Comparison of ENCODE assay signal across 9 cellular contexts in genomic region chr5:132064738-132065331, GRCh38. TPM values are rescaled to one million over a fixed set of nuclear protein-coding genes. Genes with fewer than 3 reads are reported as not detected.
DNase-seq lines count a peak whose midpoint lies in the region; ATAC-seq and TF ChIP-seq lines count a peak whose summit lies in the region.
"Had no signal": no experiment of that assay in that cellular context is flagged by ENCODE, and none has a peak within 500 bp of the region (broad histone marks: within the 10 kb centered on the region; RNA-seq: fewer than 3 reads in every experiment).

No MANE protein-coding gene starts in this region.

- H4K12ac ChIP-seq in trophoblast cell (ENCODE audit: low read depth, low read length): no peak overlapping the region

- H3K79me2 ChIP-seq in DND-41 (ENCODE audit: insufficient read depth, low read length) (no peaks in the 10 kb centered on the region), KMS-11 (ENCODE audit: insufficient read depth, low read depth) (no peaks in the 10 kb centered on the region), SK-N-SH (ENCODE audit: insufficient read depth) (no peaks in the 10 kb centered on the region), trophoblast cell (ENCODE audit: control insufficient read depth, insufficient read depth, low read length, poor library complexity) (no peaks in the 10 kb centered on the region)

- no peak overlapping the region for H3K27ac ChIP-seq in DND-41 (ENCODE audit: low read length)
- no peak overlapping the region for H3K27ac ChIP-seq in KMS-11
- no peak overlapping the region for H3K27ac ChIP-seq in SK-N-SH (ENCODE audit: low read depth in 2 of 2, low read length in 1 of 2)
- H3K27ac ChIP-seq in trophoblast cell (ENCODE audit: low read depth, low read length): no peak overlapping the region
- no peak overlapping the region for H3K27ac ChIP-seq in upper lobe of right lung

- CTCF ChIA-PET in SK-N-SH (lab: Yijun Ruan, JAX): interaction anchor here (0.6 to 6.5 kb wide), 33 partner anchors 8 to 481 kb away, joined by 3 to 67 read pairs (median 4); partner anchors contain the start of genes CSF2 and MEIKIN
- CTCF ChIA-PET in activated naive CD4-positive, alpha-beta T cell treated with anti-CD3 and anti-CD28 coated beads for 36 hours (lab: Charles Lee): interaction anchor here (0.5 to 4.8 kb wide), 20 partner anchors 10 to 475 kb away, joined by 3 to 30 read pairs (median 4); partner anchors contain the start of gene P4HA2

- no peaks in the 10 kb centered on the region for H3K9me2 ChIP-seq in SK-N-SH

- H4K91ac ChIP-seq in trophoblast cell (ENCODE audit: low read depth, low read length): no peak overlapping the region

- H4K8ac ChIP-seq in trophoblast cell (ENCODE audit: low read depth, low read length): no peak overlapping the region

- H2BK12ac ChIP-seq in trophoblast cell (ENCODE audit: low read length): no peak overlapping the region

- no peak overlapping the region for H3K4ac ChIP-seq in trophoblast cell (ENCODE audit: low read depth, low read length)

- intact Hi-C loops in activated naive CD4-positive, alpha-beta T cell treated with anti-CD3 and anti-CD28 coated beads for 36 hours (cut with micrococcal nuclease): loop anchor here (1.0 to 5.0 kb wide), 9 partner anchors 34 to 436 kb away; partner anchors contain the start of genes FNIP1 and SLC22A5
- intact Hi-C loops in upper lobe of right lung (cut with DNase I): no loop called here

- TF ChIP-seq CTCF in DND-41 (IDR thresholded peaks at IDR 0.05; ENCODE audit: borderline replicate concordance, extremely low read depth, low read length, poor library complexity, severe bottlenecking) (peak; percentile 94), KMS-11 (conservative IDR thresholded peaks at IDR 0.05; ENCODE audit: low read depth, low read length) (peak; percentile 91), SK-N-SH (IDR thresholded peaks at IDR 0.05) (peak; percentile 89), upper lobe of right lung (IDR thresholded peaks at IDR 0.05) (peak; percentile 95)

- no peak overlapping the region for H3K4me3 ChIP-seq in DND-41 (ENCODE audit: low read depth in 1 of 2, low read length in 2 of 2)
- H3K4me3 ChIP-seq in KMS-11 (IDR thresholded peaks at IDR 0.05; ENCODE audit: insufficient read depth, low read depth, low read length): no peak overlapping the region
- peak overlapping the region in 1 of 2 experiments; percentile 43; a peak in 1 of 4 replicates for H3K4me3 ChIP-seq in SK-N-SH (ENCODE audit: low read depth in 2 of 2, low read length in 1 of 2)
- no peak overlapping the region for H3K4me3 ChIP-seq in trophoblast cell (ENCODE audit: low read depth, low read length)
- no peak overlapping the region for H3K4me3 ChIP-seq in upper lobe of right lung

- H3K9me3 Mint-ChIP-seq in activated naive CD4-positive, alpha-beta T cell treated with anti-CD3 and anti-CD28 coated beads for 36 hours: no peaks in the 10 kb centered on the region

- H3K27me3 ChIP-seq in DND-41 (ENCODE audit: insufficient read depth, low read length, poor library complexity) (peaks cover 4% of the 10 kb centered on the region), KMS-11 (ENCODE audit: insufficient read depth, low read depth) (no peaks in the 10 kb centered on the region), SK-N-SH (ENCODE audit: insufficient read depth) (no peaks in the 10 kb centered on the region), trophoblast cell (ENCODE audit: insufficient read depth, low read length) (no peaks in the 10 kb centered on the region), upper lobe of right lung (no peaks in the 10 kb centered on the region)

- H3K9me3 ChIP-seq in DND-41 (ENCODE audit: insufficient read depth, low read length, severe bottlenecking) (no peaks in the 10 kb centered on the region), SK-N-SH (no peaks in the 10 kb centered on the region), trophoblast cell (ENCODE audit: insufficient read depth, low read depth, low read length) (no peaks in the 10 kb centered on the region), upper lobe of right lung (no peaks in the 10 kb centered on the region)

- no peaks in the 10 kb centered on the region for H3K79me1 ChIP-seq in trophoblast cell (ENCODE audit: low read length)

- H3K9ac ChIP-seq in DND-41 (ENCODE audit: low read depth, low read length): no peak overlapping the region
- H3K9ac ChIP-seq in KMS-11: no peak overlapping the region
- no peak overlapping the region for H3K9ac ChIP-seq in SK-N-SH
- H3K9ac ChIP-seq in trophoblast cell (ENCODE audit: low read length): no peak overlapping the region

- no peaks in the 10 kb centered on the region for H3F3A ChIP-seq in SK-N-SH (replicated peaks; ENCODE audit: insufficient read depth)

- TF ChIP-seq RAD21 in SK-N-SH (IDR thresholded peaks at IDR 0.05; ENCODE audit: low read length): peak; percentile 74

- no peaks in the 10 kb centered on the region for H3K4me1 ChIP-seq in DND-41 (ENCODE audit: insufficient read depth, low read length)
- H3K4me1 ChIP-seq in KMS-11 (ENCODE audit: low read depth, poor library complexity, severe bottlenecking): peaks cover 14% of the 10 kb centered on the region
- H3K4me1 ChIP-seq in SK-N-SH (ENCODE audit: control insufficient read depth in 1 of 2, insufficient read depth in 2 of 2, low read depth in 1 of 2, low read length in 1 of 2): no peaks in the 10 kb centered on the region
- H3K4me1 ChIP-seq in trophoblast cell (ENCODE audit: control insufficient read depth in 1 of 2, insufficient read depth in 2 of 2, low read length in 2 of 2): no peaks in the 10 kb centered on the region
- H3K4me1 ChIP-seq in upper lobe of right lung: no peaks in the 10 kb centered on the region

- H3K4me2 ChIP-seq in DND-41 (ENCODE audit: insufficient read depth, low read length) (no peak overlapping the region), KMS-11 (no peak overlapping the region), SK-N-SH (no peak overlapping the region), trophoblast cell (ENCODE audit: low read length) (no peak overlapping the region)

- no peak overlapping the region for H3K4me3 Mint-ChIP-seq in activated naive CD4-positive, alpha-beta T cell treated with anti-CD3 and anti-CD28 coated beads for 36 hours

- TF ChIP-seq EP300 in SK-N-SH (IDR thresholded peaks at IDR 0.05; ENCODE audit: borderline replicate concordance in 1 of 2, low read depth in 1 of 2, low read length in 1 of 2): no peak

- no peak overlapping the region for H3K23ac ChIP-seq in trophoblast cell (ENCODE audit: low read length)

- H3K36me3 Mint-ChIP-seq in activated naive CD4-positive, alpha-beta T cell treated with anti-CD3 and anti-CD28 coated beads for 36 hours (ENCODE audit: low read depth): no peaks in the 10 kb centered on the region

- ATAC-seq in DND-41 (ENCODE audit: insufficient read depth, low read depth) (peak; percentile 77), GM21515 (IDR thresholded peaks at IDR 0.05; ENCODE audit: unreplicated experiment) (peak; percentile 71), upper lobe of right lung (peak; percentile 90)

- H3K36me3 ChIP-seq in DND-41 (ENCODE audit: insufficient read depth, low read length): no peaks in the 10 kb centered on the region
- H3K36me3 ChIP-seq in KMS-11 (ENCODE audit: insufficient read depth): no peaks in the 10 kb centered on the region
- H3K36me3 ChIP-seq in SK-N-SH (replicated peaks in 1 of 2; ENCODE audit: control insufficient read depth in 1 of 2, insufficient read depth in 2 of 2, low read length in 1 of 2): no peaks in the 10 kb centered on the region
- no peaks in the 10 kb centered on the region for H3K36me3 ChIP-seq in trophoblast cell (ENCODE audit: control insufficient read depth in 1 of 2, insufficient read depth in 2 of 2, low read length in 2 of 2)
- H3K36me3 ChIP-seq in upper lobe of right lung: no peaks in the 10 kb centered on the region

- no peak overlapping the region for H3K18ac ChIP-seq in trophoblast cell (ENCODE audit: low read length)

- no peak overlapping the region for H2AK5ac ChIP-seq in trophoblast cell (ENCODE audit: low read length)

- H3K14ac ChIP-seq in trophoblast cell (ENCODE audit: low read length): no peak overlapping the region

- H3K27me3 Mint-ChIP-seq in activated naive CD4-positive, alpha-beta T cell treated with anti-CD3 and anti-CD28 coated beads for 36 hours (ENCODE audit: low read depth): no peaks in the 10 kb centered on the region

- H4K20me1 ChIP-seq in DND-41 (ENCODE audit: insufficient read depth, low read length): peaks cover 11% of the 10 kb centered on the region
- no peaks in the 10 kb centered on the region for H4K20me1 ChIP-seq in KMS-11 (ENCODE audit: insufficient read depth)
- H4K20me1 ChIP-seq in SK-N-SH (ENCODE audit: insufficient read depth): no peaks in the 10 kb centered on the region

- H2BK5ac ChIP-seq in trophoblast cell (ENCODE audit: low read depth, low read length, poor library complexity): no peak overlapping the region

- WGBS in SK-N-SH (ENCODE audit: low lambda C conversion rate): 76% methylated on average over 11 of the region's 11 CpGs
- WGBS in trophoblast cell (ENCODE audit: extremely low coverage, insufficient coverage, insufficient read length): no CpG with 5 or more reads among the region's 11 CpGs

- H3K4me1 Mint-ChIP-seq in activated naive CD4-positive, alpha-beta T cell treated with anti-CD3 and anti-CD28 coated beads for 36 hours (ENCODE audit: low read depth): peaks cover 13% of the 10 kb centered on the region

- H2AFZ ChIP-seq in DND-41 (ENCODE audit: low read depth, low read length): no peak overlapping the region
- no peak overlapping the region for H2AFZ ChIP-seq in KMS-11 (ENCODE audit: low read depth)
- no peak overlapping the region for H2AFZ ChIP-seq in SK-N-SH (ENCODE audit: low read depth)
- H2AFZ ChIP-seq in trophoblast cell (ENCODE audit: insufficient read depth, low read length, poor library complexity): no peak overlapping the region

- DNase-seq in DND-41 (peak; percentile 74), SK-N-SH (peak; percentile 87), glomerular visceral epithelial cell (ENCODE audit: extremely low spot score) (peak; percentile 88), trophoblast cell (peak; percentile 68 to 90), upper lobe of right lung (peak; percentile 82)
- peak; percentile 91 for DNase-seq in activated naive CD4-positive, alpha-beta T cell treated with anti-CD3 and anti-CD28 coated beads for 36 hours

- POLR2A ChIA-PET in SK-N-SH (lab: Yijun Ruan, JAX): no interaction called here

- no peak overlapping the region for H2BK120ac ChIP-seq in trophoblast cell (ENCODE audit: insufficient read depth, low read length, poor library complexity)

- no peak overlapping the region for H3K27ac Mint-ChIP-seq in activated naive CD4-positive, alpha-beta T cell treated with anti-CD3 and anti-CD28 coated beads for 36 hours

RNA-seq across cellular contexts. Expression of gene IL3, which starts 4.4 kb away (rescaled TPM):
- not detected in 2 replicates for polyA plus RNA-seq in SK-N-SH (2012; rRNA removed)
- polyA plus RNA-seq in SK-N-SH (2012; cell fraction: cytosol; rRNA removed): not detected in 2 replicates
- not detected in 2 replicates for polyA plus RNA-seq in SK-N-SH (2012; cell fraction: nucleus; rRNA removed)
- not detected for total RNA-seq in activated naive CD4-positive, alpha-beta T cell treated with anti-CD3 and anti-CD28 coated beads for 36 hours
- not detected in 2 replicates for polyA plus RNA-seq in trophoblast cell (2013)
- not detected for total RNA-seq in upper lobe of right lung
- polyA plus RNA-seq: esophagus had no signal

RNA-seq across cellular contexts. Expression of gene CSF2, which starts 8.8 kb away (rescaled TPM):
- 0.70 and 0.97 TPM in 2 replicates for polyA plus RNA-seq in SK-N-SH (2012; rRNA removed)
- polyA plus RNA-seq in SK-N-SH (2012; cell fraction: cytosol; rRNA removed): 0.54 and 0.62 TPM in 2 replicates
- 0.64 and 1.5 TPM in 2 replicates for polyA plus RNA-seq in SK-N-SH (2012; cell fraction: nucleus; rRNA removed)
- total RNA-seq in activated naive CD4-positive, alpha-beta T cell treated with anti-CD3 and anti-CD28 coated beads for 36 hours: under 1 TPM in 1 of 2 experiments, not detected in 1; 0.30 TPM
- not detected in 2 replicates for polyA plus RNA-seq in trophoblast cell (2013)
- total RNA-seq in upper lobe of right lung: 7.1 TPM

RNA-seq across cellular contexts. Expression of gene ACSL6, which starts 53.4 kb away (rescaled TPM):
- polyA plus RNA-seq in SK-N-SH (2012; rRNA removed): 0.29 and 0.46 TPM in 2 replicates
- polyA plus RNA-seq in SK-N-SH (2012; cell fraction: cytosol; rRNA removed): 0.09 and 0.17 TPM in 2 replicates
- polyA plus RNA-seq in SK-N-SH (2012; cell fraction: nucleus; rRNA removed): 1.2 and 2.0 TPM in 2 replicates
- total RNA-seq in activated naive CD4-positive, alpha-beta T cell treated with anti-CD3 and anti-CD28 coated beads for 36 hours: 1 to 10 TPM; 1.2 to 2.4 TPM
- polyA plus RNA-seq in trophoblast cell (2013): 0.03 and 0.04 TPM in 2 replicates
- 0.98 TPM for total RNA-seq in upper lobe of right lung
